26 cellular contexts compared by ENCODE assay signal in genomic region chr14:54548491-54548890, GRCh38. TPM values are rescaled to one million over a fixed set of nuclear protein-coding genes. Genes with fewer than 3 reads are reported as not detected.
"Had no signal": no experiment of that assay in that cellular context is flagged by ENCODE, and none has a peak within 500 bp of the region (broad histone marks: within the 10 kb centered on the region; RNA-seq: fewer than 3 reads in every experiment).

No MANE protein-coding gene starts in this region.

- H3K9me3 Mint-ChIP-seq: immature natural killer cell, mesothelial cell of epicardium had no signal

- H3K4me1 ChIP-seq: foreskin keratinocyte, heart left ventricle, left lung, lower lobe of right lung had no signal

- H3K36me3 Mint-ChIP-seq: mesothelial cell of epicardium, naive B cell had no signal

- DNase-seq: dermis blood vessel endothelial cell; dorsolateral prefrontal cortex; effector CD4-positive, alpha-beta T cell; effector memory CD4-positive, alpha-beta T cell; foreskin keratinocyte; heart left ventricle; hypothalamus; immature natural killer cell; islet precursor cell; kidney; kidney glomerular epithelial cell; left colon; left lung; left ventricle myocardium superior; lower lobe of right lung; mesenchymal stem cell; mucosa of descending colon; naive B cell had no signal

- H3K4me3 Mint-ChIP-seq: immature natural killer cell, mesothelial cell of epicardium, naive B cell had no signal

- H2AFZ ChIP-seq: hepatocyte had no signal

- H3K4me1 Mint-ChIP-seq: immature natural killer cell, mesothelial cell of epicardium, naive B cell had no signal

- H3K27me3 ChIP-seq: dorsolateral prefrontal cortex, esophagus muscularis mucosa, foreskin keratinocyte, gastroesophageal sphincter, heart left ventricle, hepatocyte, left lung had no signal

- H3K4me2 ChIP-seq: hepatocyte had no signal

- H3K4me3 ChIP-seq: coronary artery, dorsolateral prefrontal cortex, esophagus muscularis mucosa, gastroesophageal sphincter, heart left ventricle, hepatocyte, left lung, lower lobe of right lung, mucosa of descending colon had no signal

- H3K79me2 ChIP-seq: hepatocyte had no signal

- H3K9me3 ChIP-seq: esophagus muscularis mucosa, gastroesophageal sphincter, heart left ventricle, left lung, lower lobe of right lung, mucosa of descending colon had no signal

- ATAC-seq: foreskin keratinocyte, gastroesophageal sphincter, heart left ventricle, left colon, left lung, left ventricle myocardium superior, lower lobe of right lung, mucosa of descending colon had no signal

- H3K36me3 ChIP-seq: esophagus muscularis mucosa, gastroesophageal sphincter, heart left ventricle, left lung, lower lobe of right lung had no signal

- H3K27ac ChIP-seq: coronary artery, dorsolateral prefrontal cortex, esophagus muscularis mucosa, foreskin keratinocyte, gastroesophageal sphincter, heart left ventricle, hepatocyte, left lung, lower lobe of right lung had no signal

- H3K27ac Mint-ChIP-seq: immature natural killer cell, mesothelial cell of epicardium had no signal

- FAIRE-seq: colon, endothelial cell of umbilical vein, frontal cortex, kidney had no signal

RNA-seq across cellular contexts. Expression of gene SAMD4A, which starts 18.4 kb away (rescaled TPM):
- polyA plus RNA-seq: immature natural killer cell had no signal
